17 cellular contexts compared by ENCODE assay signal in genomic region chr1:226884966-226885820, GRCh38. TPM values are rescaled to one million over a fixed set of nuclear protein-coding genes. Genes with fewer than 3 reads are reported as not detected.
DNase-seq lines count a peak whose midpoint lies in the region; ATAC-seq and TF ChIP-seq lines count a peak whose summit lies in the region.
"Had no signal": no experiment of that assay in that cellular context is flagged by ENCODE, and none has a peak within 500 bp of the region (broad histone marks: within the 10 kb centered on the region; RNA-seq: fewer than 3 reads in every experiment).

No MANE protein-coding gene starts in this region.

- peak; percentile 61 for DNase-seq in cardiac septum (ENCODE audit: low spot score)
- DNase-seq in right atrium auricular region (ENCODE audit: low spot score), result no peak
- DNase-seq in NCI-H524 (lab: John Stamatoyannopoulos, UW), result peak; percentile 57 to 86
- DNase-seq in activated naive CD8-positive, alpha-beta T cell treated with anti-CD3 and anti-CD28 coated beads, Interleukin-2, amount 50 U/mL, for 24 hours, result no peak
- no peak for DNase-seq in DMS 273 treated with DMSO at 0.1 percent for 48 hours (lab: John Stamatoyannopoulos, UW)
- DNase-seq in A673 (ENCODE audit: low spot score), result no peak
- DNase-seq: activated B cell treated with CpG ODN at 0.5 μM for 24 hours, anterior cingulate cortex, DMS53, glutamatergic neuron, NCI-H1092, Peyer's patch had no signal

- peak overlapping the region; percentile 31 for H3K27ac Mint-ChIP-seq in activated naive CD8-positive, alpha-beta T cell treated with anti-CD3 and anti-CD28 coated beads, Interleukin-2, amount 50 U/mL, for 24 hours
- peak overlapping the region; percentile 10 for H3K27ac Mint-ChIP-seq in stimulated activated memory B cell treated with anti-CD40 and anti-IgM and Interleukin-4, amounts not matched to agents 10 μg/mL and 1 μg/mL and 100 μg/mL, for 72 hours
- H3K27ac Mint-ChIP-seq: memory B cell had no signal

- H3K4me3 ChIP-seq in right atrium auricular region (no peak overlapping the region), A673 (ENCODE audit: low read depth, low read length, poor library complexity, severe bottlenecking) (no peak overlapping the region)
- H3K4me3 ChIP-seq: Peyer's patch, vagina had no signal

- H3K4me1 Mint-ChIP-seq in activated naive CD8-positive, alpha-beta T cell treated with anti-CD3 and anti-CD28 coated beads, Interleukin-2, amount 50 U/mL, for 24 hours, result peaks cover 52% of the 10 kb centered on the region
- peaks cover 61% of the 10 kb centered on the region for H3K4me1 Mint-ChIP-seq in stimulated activated memory B cell treated with anti-CD40 and anti-IgM and Interleukin-4, amounts not matched to agents 10 μg/mL and 1 μg/mL and 100 μg/mL, for 72 hours

- peaks cover 6% of the 10 kb centered on the region for H3K36me3 Mint-ChIP-seq in activated naive CD8-positive, alpha-beta T cell treated with anti-CD3 and anti-CD28 coated beads, Interleukin-2, amount 50 U/mL, for 24 hours (ENCODE audit: low read depth)
- peaks cover 56% of the 10 kb centered on the region for H3K36me3 Mint-ChIP-seq in stimulated activated memory B cell treated with anti-CD40 and anti-IgM and Interleukin-4, amounts not matched to agents 10 μg/mL and 1 μg/mL and 100 μg/mL, for 72 hours

- H3K9me3 ChIP-seq in right atrium auricular region, result no peaks in the 10 kb centered on the region
- no peaks in the 10 kb centered on the region for H3K9me3 ChIP-seq in A673 (ENCODE audit: low read depth, low read length, poor library complexity, severe bottlenecking)
- H3K9me3 ChIP-seq: Peyer's patch, vagina had no signal

- no peak for ATAC-seq in activated naive CD8-positive, alpha-beta T cell treated with anti-CD3 and anti-CD28 coated beads, Interleukin-2, amount 50 U/mL, for 24 hours
- ATAC-seq in stimulated activated memory B cell treated with anti-CD40 and anti-IgM and Interleukin-4, amounts not matched to agents 10 μg/mL and 1 μg/mL and 100 μg/mL, for 72 hours, result no peak
- no peak for ATAC-seq in HG02759 (IDR thresholded peaks at IDR 0.05; ENCODE audit: unreplicated experiment)

- BruUV-seq in A673 (replicated peaks; lab: Mats Ljungman, UMichigan), result no TSS peak

- POLR2A ChIA-PET in A673 (lab: Charles Lee; ENCODE audit: low non-redundant PET), result no interaction called here

- H3K36me3 ChIP-seq in right atrium auricular region (peaks cover 22% of the 10 kb centered on the region), A673 (ENCODE audit: insufficient read depth, low read length, poor library complexity, severe bottlenecking) (no peaks in the 10 kb centered on the region)

- H3K4me1 ChIP-seq in right atrium auricular region, result peaks cover 0 to 46% of the 10 kb centered on the region in 2 donors
- no peaks in the 10 kb centered on the region for H3K4me1 ChIP-seq in A673 (ENCODE audit: insufficient read depth, low read length, poor library complexity, severe bottlenecking)

- intact Hi-C loops in cardiac septum (cut with DNase I) (no loop called here), A673 (cut with micrococcal nuclease; ENCODE audit: unreplicated experiment) (no loop called here)

- H3K27ac ChIP-seq in right atrium auricular region (no peak overlapping the region), A673 (ENCODE audit: low read depth, low read length, poor library complexity, severe bottlenecking) (no peak overlapping the region)
- H3K27ac ChIP-seq: Peyer's patch, vagina had no signal

- CTCF ChIA-PET in A673 (lab: Charles Lee), result interaction anchor here (0.6 kb wide), 1 partner anchor 47 kb away, joined by 8 read pairs; no protein-coding TSS in a partner anchor

- no peak overlapping the region for H3K4me3 Mint-ChIP-seq in activated naive CD8-positive, alpha-beta T cell treated with anti-CD3 and anti-CD28 coated beads, Interleukin-2, amount 50 U/mL, for 24 hours
- no peak overlapping the region for H3K4me3 Mint-ChIP-seq in stimulated activated memory B cell treated with anti-CD40 and anti-IgM and Interleukin-4, amounts not matched to agents 10 μg/mL and 1 μg/mL and 100 μg/mL, for 72 hours
- H3K4me3 Mint-ChIP-seq: stimulated activated naive CD8-positive, alpha-beta T cell treated with anti-CD3 and anti-CD28 coated beads, Interleukin-15, Interleukin-2, amounts not matched to agents 100 ng/mL and 50 ng/mL, for 24 hours had no signal

- no peaks in the 10 kb centered on the region for H3K27me3 ChIP-seq in right atrium auricular region
- no peaks in the 10 kb centered on the region for H3K27me3 ChIP-seq in A673 (replicated peaks; ENCODE audit: insufficient read depth, low read depth, low read length, poor library complexity)
- H3K27me3 ChIP-seq: Peyer's patch, vagina had no signal

- no peaks in the 10 kb centered on the region for H3K9me3 Mint-ChIP-seq in activated naive CD8-positive, alpha-beta T cell treated with anti-CD3 and anti-CD28 coated beads, Interleukin-2, amount 50 U/mL, for 24 hours
- no peaks in the 10 kb centered on the region for H3K9me3 Mint-ChIP-seq in stimulated activated memory B cell treated with anti-CD40 and anti-IgM and Interleukin-4, amounts not matched to agents 10 μg/mL and 1 μg/mL and 100 μg/mL, for 72 hours
- H3K9me3 Mint-ChIP-seq: activated B cell treated with CpG ODN at 0.5 μM for 24 hours; memory B cell; stimulated activated naive CD8-positive, alpha-beta T cell treated with anti-CD3 and anti-CD28 coated beads, Interleukin-15, Interleukin-2, amounts not matched to agents 100 ng/mL and 50 ng/mL, for 24 hours had no signal

- TF ChIP-seq CTCF in right atrium auricular region (IDR thresholded peaks at IDR 0.05) (no peak), A673 (conservative IDR thresholded peaks at IDR 0.05; ENCODE audit: low read depth, low read length) (no peak)

- no peaks in the 10 kb centered on the region for H3K27me3 Mint-ChIP-seq in activated naive CD8-positive, alpha-beta T cell treated with anti-CD3 and anti-CD28 coated beads, Interleukin-2, amount 50 U/mL, for 24 hours
- H3K27me3 Mint-ChIP-seq in stimulated activated memory B cell treated with anti-CD40 and anti-IgM and Interleukin-4, amounts not matched to agents 10 μg/mL and 1 μg/mL and 100 μg/mL, for 72 hours, result no peaks in the 10 kb centered on the region
- H3K27me3 Mint-ChIP-seq: activated B cell treated with CpG ODN at 0.5 μM for 24 hours; memory B cell; stimulated activated naive CD8-positive, alpha-beta T cell treated with anti-CD3 and anti-CD28 coated beads, Interleukin-15, Interleukin-2, amounts not matched to agents 100 ng/mL and 50 ng/mL, for 24 hours had no signal

RNA-seq across cellular contexts. Expression of gene PSEN2, which starts 14.8 kb away (rescaled TPM):
- total RNA-seq in cardiac septum, result 21.5 TPM
- 10 to 100 TPM; 22.6 to 23.3 TPM for total RNA-seq in right atrium auricular region
- 6.6 and 7.8 TPM in 2 replicates for total RNA-seq in A673 (2021)

RNA-seq across cellular contexts. Expression of gene COQ8A, which starts 54.9 kb away (rescaled TPM):
- total RNA-seq in cardiac septum (168 TPM), right atrium auricular region (100 to 1,000 TPM; 158 to 253 TPM), A673 (2021) (7.7 and 10.0 TPM in 2 replicates)

Comparison
In these comparisons a context has a peak if more than half of its experiments do, and no peak if none do; other contexts are left out.
1. DNase-seq: peak in cardiac septum (single experiment) and NCI-H524 (2 of 2); none in right atrium auricular region (single experiment), activated naive CD8-positive, alpha-beta T cell treated with anti-CD3 and anti-CD28 coated beads, Interleukin-2, amount 50 U/mL, for 24 hours (single experiment), DMS 273 treated with DMSO at 0.1 percent for 48 hours (single experiment) and A673 (single experiment).
2. RNA of gene COQ8A, which starts 54.9 kb away (total RNA-seq): 158 to 253 TPM in right atrium auricular region and 168 TPM in cardiac septum (single experiment); 7.7 to 10.0 TPM in A673; every median in the first group is over 10 times any median in the second.